16 cellular contexts compared by ENCODE assay signal in the genomic region with DNA sequence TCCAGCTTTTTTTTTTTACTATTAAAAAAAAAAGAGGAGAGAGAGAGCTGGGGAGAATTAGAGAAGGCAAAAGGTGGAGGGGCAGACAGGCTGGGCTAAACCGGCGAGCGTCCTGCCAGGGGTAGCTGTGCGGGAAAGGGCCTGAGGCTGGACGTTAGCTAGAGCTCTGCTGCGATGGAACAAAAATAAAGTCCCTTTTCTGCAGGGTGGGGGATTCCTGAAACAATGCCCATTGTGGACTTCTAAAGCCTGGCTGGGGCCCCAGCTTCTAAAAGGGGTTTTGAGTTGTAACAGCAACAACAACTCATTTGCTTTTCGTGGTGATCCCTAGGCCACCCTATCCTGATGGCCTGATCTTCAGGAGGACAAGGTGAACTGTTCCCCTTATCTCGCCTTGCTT.
"Had no signal": no experiment of that assay in that cellular context is flagged by ENCODE, and none has a peak within 500 bp of the region (broad histone marks: within the 10 kb centered on the region; RNA-seq: fewer than 3 reads in every experiment).

No MANE protein-coding gene starts in this region.

- DNase-seq: effector CD4-positive, alpha-beta T cell; endodermal cell; heart right ventricle; islet precursor cell; midbrain; posterior cingulate gyrus; right cardiac atrium; stimulated activated CD4-positive, alpha-beta T cell treated with anti-CD3 and anti-CD28 coated beads, Interleukin-2, amount 100 ng/mL, for 48 hours; stimulated activated naive CD4-positive, alpha-beta T cell treated with Interleukin-2 at 50 U/mL for 16 hours had no signal

- FAIRE-seq: frontal cortex, urothelium cell line had no signal

- H3K27me3 Mint-ChIP-seq: natural killer cell treated with Interleukin-12 subunit alpha and Interleukin-12 subunit beta and Interleukin-15 and Interleukin-18, amount 100 ng/mL, for 72 hours; type B pancreatic cell had no signal

- ATAC-seq: left lobe of liver, right cardiac atrium had no signal

- H3K27ac Mint-ChIP-seq: endodermal cell; memory B cell; natural killer cell treated with Interleukin-12 subunit alpha and Interleukin-12 subunit beta and Interleukin-15 and Interleukin-18, amount 100 ng/mL, for 72 hours; type B pancreatic cell had no signal

- H3K4me2 ChIP-seq: smooth muscle cell had no signal

- H3K36me3 ChIP-seq: heart right ventricle had no signal

- H3K27me3 ChIP-seq: heart right ventricle had no signal

- H3K4me3 Mint-ChIP-seq: endodermal cell; memory B cell; natural killer cell treated with Interleukin-12 subunit alpha and Interleukin-12 subunit beta and Interleukin-15 and Interleukin-18, amount 100 ng/mL, for 72 hours; type B pancreatic cell had no signal

- H3K4me1 Mint-ChIP-seq: memory B cell had no signal

- H3K4me3 ChIP-seq: heart right ventricle, smooth muscle cell had no signal

- H3K9me3 Mint-ChIP-seq: endodermal cell; memory B cell; natural killer cell treated with Interleukin-12 subunit alpha and Interleukin-12 subunit beta and Interleukin-15 and Interleukin-18, amount 100 ng/mL, for 72 hours; type B pancreatic cell had no signal

- H3K36me3 Mint-ChIP-seq: memory B cell; natural killer cell treated with Interleukin-12 subunit alpha and Interleukin-12 subunit beta and Interleukin-15 and Interleukin-18, amount 100 ng/mL, for 72 hours; type B pancreatic cell had no signal
